In genomic region chr15:38992541-38993334, GRCh38 we compare ENCODE assay signal across 16 cellular contexts.
DNase-seq lines count a peak whose midpoint lies in the region; ATAC-seq, FAIRE-seq and TF ChIP-seq lines count a peak whose summit lies in the region.
"Had no signal": no experiment of that assay in that cellular context is flagged by ENCODE, and none has a peak within 500 bp of the region (broad histone marks: within the 10 kb centered on the region; RNA-seq: fewer than 3 reads in every experiment).

No MANE protein-coding gene starts in this region.

- intact Hi-C loops in left ventricle myocardium superior (cut with micrococcal nuclease), result no loop called here

- TF ChIP-seq CTCF in H9 (conservative IDR thresholded peaks at IDR 0.05), result no peak
- TF ChIP-seq CTCF in chondrocyte (IDR thresholded peaks at IDR 0.05), result no peak
- TF ChIP-seq CTCF in osteoblast (IDR thresholded peaks at IDR 0.05; ENCODE audit: extremely low read depth, low read depth, low read length), result no peak
- TF ChIP-seq CTCF in progenitor cell of endocrine pancreas (IDR thresholded peaks at IDR 0.05; ENCODE audit: unreplicated experiment), result no peak

- FAIRE-seq in RCC 7860 (lab: Jason Lieb, UNC), result no peak

- H3K27me3 Mint-ChIP-seq in H9 (ENCODE audit: low read depth), result no peaks in the 10 kb centered on the region
- no peaks in the 10 kb centered on the region for H3K27me3 Mint-ChIP-seq in chondrocyte (ENCODE audit: low read depth)
- no peaks in the 10 kb centered on the region for H3K27me3 Mint-ChIP-seq in progenitor cell of endocrine pancreas

- no peak overlapping the region for H2BK15ac ChIP-seq in H9 (ENCODE audit: low read depth, low read length)

- no peaks in the 10 kb centered on the region for H4K20me1 ChIP-seq in H9 (ENCODE audit: control insufficient read depth, insufficient read depth, insufficient read length)
- H4K20me1 ChIP-seq in osteoblast (ENCODE audit: insufficient read depth, low read length), result no peaks in the 10 kb centered on the region

- no peak for DNase-seq in H9
- DNase-seq in chondrocyte (ENCODE audit: low spot score), result no peak
- DNase-seq in left ventricle myocardium superior, result no peak
- no peak for DNase-seq in osteoblast (ENCODE audit: insufficient read length, low spot score, missing footprints)
- no peak for DNase-seq in RCC 7860 (ENCODE audit: low spot score)
- no peak for DNase-seq in NCI-H1930 (lab: John Stamatoyannopoulos, UW)
- DNase-seq in HEK293T (ENCODE audit: extremely low spot score), result no peak
- DNase-seq in progenitor cell of endocrine pancreas (ENCODE audit: low spot score, unreplicated experiment), result no peak
- DNase-seq: AML-193, DMS53, HCEC 1CT, MV-4-11, NCI-H1436, NCI-H2107, PC-3, SHP77 had no signal

- H2BK5ac ChIP-seq in H9 (ENCODE audit: insufficient read length, low read length), result no peak overlapping the region

- no peak overlapping the region for H2BK120ac ChIP-seq in H9 (ENCODE audit: low read depth, low read length, poor library complexity, severe bottlenecking)

- no peaks in the 10 kb centered on the region for H3K27me3 ChIP-seq in H9 (ENCODE audit: insufficient read depth, low read length)
- no peaks in the 10 kb centered on the region for H3K27me3 ChIP-seq in osteoblast (ENCODE audit: insufficient read depth, low read length)

- no peaks in the 10 kb centered on the region for H3K9me3 Mint-ChIP-seq in H9
- no peaks in the 10 kb centered on the region for H3K9me3 Mint-ChIP-seq in chondrocyte (ENCODE audit: low read depth)
- H3K9me3 Mint-ChIP-seq in progenitor cell of endocrine pancreas (ENCODE audit: low read depth), result no peaks in the 10 kb centered on the region

- CTCF ChIA-PET in HEK293T (lab: Yijun Ruan, JAX), result no interaction called here

- no peaks in the 10 kb centered on the region for H3K4me1 ChIP-seq in H9 (ENCODE audit: insufficient read depth, low read length)
- peaks cover 52% of the 10 kb centered on the region for H3K4me1 ChIP-seq in osteoblast (ENCODE audit: insufficient read depth, low read length)

- H3K4me3 ChIP-seq in osteoblast (ENCODE audit: insufficient read depth, low read length), result no peak overlapping the region

- H3K4ac ChIP-seq in H9 (ENCODE audit: low read depth, low read length), result no peak overlapping the region

- WGBS in H9 (ENCODE audit: extremely low coverage, insufficient read length, low lambda C conversion rate), result no CpG with 5 or more reads among the region's 6 CpGs

- H2BK12ac ChIP-seq in H9 (ENCODE audit: insufficient read length, low read depth, low read length), result no peak overlapping the region

- H2AK5ac ChIP-seq in H9 (ENCODE audit: insufficient read length, low read length), result no peak overlapping the region

- H4K8ac ChIP-seq in H9 (replicated peaks; ENCODE audit: insufficient read length, low read depth, low read length), result no peak overlapping the region

- H3K4me2 ChIP-seq in H9 (ENCODE audit: insufficient read depth, insufficient read length, low read length), result no peak overlapping the region
- no peak overlapping the region for H3K4me2 ChIP-seq in osteoblast (ENCODE audit: insufficient read depth, low read length)

- no peaks in the 10 kb centered on the region for H3K79me1 ChIP-seq in H9 (ENCODE audit: insufficient read depth, low read depth, low read length, poor library complexity, severe bottlenecking)

- H3K23ac ChIP-seq in H9 (ENCODE audit: insufficient read length, low read depth, low read length), result no peak overlapping the region

- H3K36me3 ChIP-seq in osteoblast (ENCODE audit: insufficient read depth, low read length), result no peaks in the 10 kb centered on the region

- no peaks in the 10 kb centered on the region for H3K36me3 Mint-ChIP-seq in H9 (ENCODE audit: insufficient read depth in 1 of 3, low read depth in 3 of 3)
- H3K36me3 Mint-ChIP-seq in chondrocyte (ENCODE audit: low read depth), result no peaks in the 10 kb centered on the region
- no peaks in the 10 kb centered on the region for H3K36me3 Mint-ChIP-seq in progenitor cell of endocrine pancreas (ENCODE audit: insufficient read depth)

- POLR2A ChIA-PET in HEK293T (lab: Yijun Ruan, JAX), result no interaction called here

- H3K9me3 ChIP-seq in H9 (ENCODE audit: control insufficient read depth, low read depth, low read length) (no peaks in the 10 kb centered on the region), osteoblast (ENCODE audit: low read depth, low read length) (no peaks in the 10 kb centered on the region)

- no peak overlapping the region for H3K56ac ChIP-seq in H9 (ENCODE audit: insufficient read length, low read depth, low read length)

- H3K9ac ChIP-seq in H9 (ENCODE audit: extremely low read depth, insufficient read length, low read length), result no peak overlapping the region

- no peak overlapping the region for H3K4me3 Mint-ChIP-seq in H9
- no peak overlapping the region for H3K4me3 Mint-ChIP-seq in chondrocyte (ENCODE audit: unreplicated experiment)
- no peak overlapping the region for H3K4me3 Mint-ChIP-seq in progenitor cell of endocrine pancreas (ENCODE audit: low read depth)

- no peak overlapping the region for H3K18ac ChIP-seq in H9 (ENCODE audit: insufficient read length, low read depth, low read length)

- H2AFZ ChIP-seq in H9 (ENCODE audit: low read length), result no peak overlapping the region
- H2AFZ ChIP-seq in osteoblast (ENCODE audit: low read length), result no peak overlapping the region

- H4K5ac ChIP-seq in H9 (ENCODE audit: insufficient read length, low read depth, low read length), result peak overlapping the region; percentile 68

- no peaks in the 10 kb centered on the region for H3K79me2 ChIP-seq in H9 (ENCODE audit: insufficient read depth, low read length)
- no peaks in the 10 kb centered on the region for H3K79me2 ChIP-seq in osteoblast (ENCODE audit: insufficient read depth, low read length)

- H3K14ac ChIP-seq in H9 (ENCODE audit: insufficient read depth, low read length), result no peak overlapping the region

- no peaks in the 10 kb centered on the region for H3K23me2 ChIP-seq in H9 (ENCODE audit: insufficient read length, low read depth, low read length, poor library complexity, severe bottlenecking)

- no peak overlapping the region for H3K27ac Mint-ChIP-seq in H9
- peak overlapping the region; percentile 34 for H3K27ac Mint-ChIP-seq in chondrocyte (ENCODE audit: unreplicated experiment)
- no peak overlapping the region for H3K27ac Mint-ChIP-seq in progenitor cell of endocrine pancreas

- no peak overlapping the region for H3T11ph ChIP-seq in H9 (ENCODE audit: low read length)

- no peak overlapping the region for H2BK20ac ChIP-seq in H9 (ENCODE audit: low read depth, low read length, poor library complexity, severe bottlenecking)

- no peaks in the 10 kb centered on the region for H3K4me1 Mint-ChIP-seq in H9
- H3K4me1 Mint-ChIP-seq in chondrocyte (ENCODE audit: low read depth), result peaks cover 62% of the 10 kb centered on the region
- H3K4me1 Mint-ChIP-seq in progenitor cell of endocrine pancreas (ENCODE audit: low read depth), result peaks cover 6% of the 10 kb centered on the region

- no peak overlapping the region for H4K91ac ChIP-seq in H9 (ENCODE audit: insufficient read length, low read depth, low read length)

- ATAC-seq in left ventricle myocardium superior, result peak; percentile 76
- ATAC-seq: PC-3 had no signal

- no peak overlapping the region for H3K27ac ChIP-seq in H9 (ENCODE audit: insufficient read length, low read depth, low read length)
- peak overlapping the region; percentile 62 for H3K27ac ChIP-seq in osteoblast (ENCODE audit: low read depth, low read length)

TF ChIP-seq in HEK293T, 16 proteins besides CTCF, POLR2A, EP300 and RAD21:
- TF ChIP-seq L3MBTL2 (conservative IDR thresholded peaks at IDR 0.05) (no peak), ARNT (IDR thresholded peaks at IDR 0.05) (no peak)
- TF ChIP-seq, protein P1, sequence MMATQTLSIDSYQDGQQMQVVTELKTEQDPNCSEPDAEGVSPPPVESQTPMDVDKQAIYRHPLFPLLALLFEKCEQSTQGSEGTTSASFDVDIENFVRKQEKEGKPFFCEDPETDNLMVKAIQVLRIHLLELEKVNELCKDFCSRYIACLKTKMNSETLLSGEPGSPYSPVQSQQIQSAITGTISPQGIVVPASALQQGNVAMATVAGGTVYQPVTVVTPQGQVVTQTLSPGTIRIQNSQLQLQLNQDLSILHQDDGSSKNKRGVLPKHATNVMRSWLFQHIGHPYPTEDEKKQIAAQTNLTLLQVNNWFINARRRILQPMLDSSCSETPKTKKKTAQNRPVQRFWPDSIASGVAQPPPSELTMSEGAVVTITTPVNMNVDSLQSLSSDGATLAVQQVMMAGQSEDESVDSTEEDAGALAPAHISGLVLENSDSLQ (IDR thresholded peaks at IDR 0.05), result no peak
